Comparison of ENCODE assay signal across 20 cellular contexts in the genomic region with DNA sequence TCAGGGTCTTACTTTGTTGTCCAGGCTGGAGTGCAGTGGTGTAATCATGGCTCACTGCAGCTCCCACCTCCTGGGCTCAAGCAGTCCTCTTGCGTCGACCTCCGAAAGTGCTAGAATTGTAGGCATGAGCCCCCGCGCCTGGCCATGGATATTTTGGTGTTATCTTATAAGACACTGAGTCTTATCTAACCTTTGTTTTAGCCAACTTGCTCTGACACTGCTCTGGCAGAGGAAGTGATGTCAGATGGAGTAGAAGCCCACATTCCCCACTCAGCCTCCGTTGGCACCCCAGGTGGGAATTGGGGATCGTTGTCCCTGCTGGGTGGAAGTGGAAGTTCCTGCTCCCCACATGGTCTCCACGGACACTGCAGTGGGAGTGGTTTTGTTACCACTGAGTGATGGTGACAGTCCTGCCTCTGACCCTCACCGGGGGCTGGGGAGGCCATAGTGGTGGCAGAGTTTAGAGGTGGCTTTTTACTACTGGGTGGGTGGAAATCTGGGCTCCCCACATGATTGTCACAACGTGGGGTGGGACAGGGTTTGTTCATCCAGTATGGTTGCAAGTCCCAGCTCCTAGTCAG.
"Had no signal": no experiment of that assay in that cellular context is flagged by ENCODE, and none has a peak within 500 bp of the region (broad histone marks: within the 10 kb centered on the region; RNA-seq: fewer than 3 reads in every experiment).

No MANE protein-coding gene starts in this region.

- H3K4me3 Mint-ChIP-seq: endodermal cell, memory B cell, nephron had no signal

- H3K4me1 ChIP-seq: foreskin keratinocyte, lower lobe of right lung, right atrium auricular region, sigmoid colon, stomach, transverse colon had no signal

- ATAC-seq: foreskin keratinocyte, left cardiac atrium, lower lobe of right lung had no signal

- H3K9me3 ChIP-seq: left ventricle myocardium inferior, lower lobe of right lung, right atrium auricular region, sigmoid colon, stomach, thoracic aorta, transverse colon had no signal

- H3K27me3 ChIP-seq: foreskin keratinocyte, right atrium auricular region, sigmoid colon, stomach, transverse colon had no signal

- H3K27ac ChIP-seq: foreskin keratinocyte, left ventricle myocardium inferior, lower lobe of right lung, right atrium auricular region, sigmoid colon, stomach, thoracic aorta, transverse colon had no signal

- DNase-seq: dermis blood vessel endothelial cell; endodermal cell; foreskin keratinocyte; kidney; left cardiac atrium; left ventricle myocardium inferior; lower lobe of right lung; naive B cell; sigmoid colon; stimulated activated CD4-positive, alpha-beta T cell treated with anti-CD3 and anti-CD28 coated beads, Interleukin-2, amount 100 ng/mL, for 24 hours; stimulated activated CD4-positive, alpha-beta T cell treated with anti-CD3 and anti-CD28 coated beads, Interleukin-4, amount 100 ng/mL, for 4 hours; stimulated activated naive CD4-positive, alpha-beta T cell; stomach; substantia nigra; transverse colon had no signal

- H3K4me1 Mint-ChIP-seq: endodermal cell, nephron had no signal

- H3K27me3 Mint-ChIP-seq: memory B cell, naive B cell had no signal

- H3K27ac Mint-ChIP-seq: memory B cell, nephron had no signal

- H3K4me3 ChIP-seq: left ventricle myocardium inferior, lower lobe of right lung, right atrium auricular region, sigmoid colon, skin epidermis, stomach, thoracic aorta, transverse colon had no signal

- H3K9me3 Mint-ChIP-seq: endodermal cell, memory B cell, naive B cell had no signal
